Comparison of ENCODE assay signal across 17 cellular contexts in genomic region chr11:117428856-117429229, GRCh38.
"Had no signal": no experiment of that assay in that cellular context is flagged by ENCODE, and none has a peak within 500 bp of the region (broad histone marks: within the 10 kb centered on the region; RNA-seq: fewer than 3 reads in every experiment).

No MANE protein-coding gene starts in this region.

- H3K27ac ChIP-seq: ascending aorta, coronary artery, gastrocnemius medialis, left lung, sigmoid colon, thyroid gland had no signal

- H3K4me1 ChIP-seq: ascending aorta, gastrocnemius medialis had no signal

- DNase-seq: activated CD4-positive, alpha-beta T cell treated with anti-CD3 and anti-CD28 coated beads, Interleukin-2, amount 50 U/mL, for 1 hour; activated CD4-positive, CD25-positive, alpha-beta regulatory T cell treated with anti-CD3 and anti-CD28 coated beads, Interleukin-2, amount 50 U/mL, for 72 hours; activated CD8-positive, alpha-beta memory T cell treated with anti-CD3 and anti-CD28 coated beads, Interleukin-2, amount 50 U/mL, for 48 hours; activated gamma-delta T cell; effector CD4-positive, alpha-beta T cell; gastrocnemius medialis; left lung; midbrain; nucleus accumbens; posterior cingulate gyrus; sigmoid colon; stimulated activated CD4-positive, alpha-beta T cell treated with anti-CD3 and anti-CD28 coated beads, Interleukin-4, amount 100 ng/mL, for 24 hours; thyroid gland had no signal

- H3K4me3 ChIP-seq: ascending aorta, coronary artery, gastrocnemius medialis, left lung, sigmoid colon, thyroid gland had no signal

- ATAC-seq: esophagus mucosa; gastrocnemius medialis; left lung; stimulated activated effector memory CD8-positive, alpha-beta T cell treated with anti-CD3 and anti-CD28 coated beads, Interleukin-12 subunit alpha, Interleukin-12 subunit beta, amount 100 ng/mL, for 72 hours had no signal

- H3K36me3 ChIP-seq: ascending aorta, gastrocnemius medialis, left lung, thyroid gland had no signal

- H3K9me3 ChIP-seq: ascending aorta, gastrocnemius medialis, left lung, sigmoid colon, thyroid gland had no signal

- H3K27me3 ChIP-seq: ascending aorta, gastrocnemius medialis, sigmoid colon, thyroid gland had no signal
